Comparison of ENCODE assay signal across 10 cellular contexts in genomic region chr13:45596800-45597484, GRCh38. TPM values are rescaled to one million over a fixed set of nuclear protein-coding genes. Genes with fewer than 3 reads are reported as not detected.
"Had no signal": no experiment of that assay in that cellular context is flagged by ENCODE, and none has a peak within 500 bp of the region (broad histone marks: within the 10 kb centered on the region; RNA-seq: fewer than 3 reads in every experiment).

No MANE protein-coding gene starts in this region.

- ATAC-seq: GM23338 had no signal

- H3K4me3 ChIP-seq: GM23338 had no signal

- FAIRE-seq: H1, H54, HTR-8/SVneo had no signal

- DNase-seq: H9, HCEC 1CT, Karpas-422, KBM-7 had no signal

- H3K9ac ChIP-seq: KMS-11 had no signal

- H3K4me2 ChIP-seq: GM23338, KMS-11 had no signal

- H2AFZ ChIP-seq: GM23338 had no signal

- H3K27ac ChIP-seq: KMS-11 had no signal

RNA-seq across cellular contexts. Expression of gene ERICH6B, which starts 18.6 kb away (rescaled TPM):
- total RNA-seq: GM23338, H1, H9, HT-29 had no signal
- polyA plus RNA-seq: GM23338, H1 had no signal
